Comparison of ENCODE assay signal across 10 cellular contexts in the genomic region with DNA sequence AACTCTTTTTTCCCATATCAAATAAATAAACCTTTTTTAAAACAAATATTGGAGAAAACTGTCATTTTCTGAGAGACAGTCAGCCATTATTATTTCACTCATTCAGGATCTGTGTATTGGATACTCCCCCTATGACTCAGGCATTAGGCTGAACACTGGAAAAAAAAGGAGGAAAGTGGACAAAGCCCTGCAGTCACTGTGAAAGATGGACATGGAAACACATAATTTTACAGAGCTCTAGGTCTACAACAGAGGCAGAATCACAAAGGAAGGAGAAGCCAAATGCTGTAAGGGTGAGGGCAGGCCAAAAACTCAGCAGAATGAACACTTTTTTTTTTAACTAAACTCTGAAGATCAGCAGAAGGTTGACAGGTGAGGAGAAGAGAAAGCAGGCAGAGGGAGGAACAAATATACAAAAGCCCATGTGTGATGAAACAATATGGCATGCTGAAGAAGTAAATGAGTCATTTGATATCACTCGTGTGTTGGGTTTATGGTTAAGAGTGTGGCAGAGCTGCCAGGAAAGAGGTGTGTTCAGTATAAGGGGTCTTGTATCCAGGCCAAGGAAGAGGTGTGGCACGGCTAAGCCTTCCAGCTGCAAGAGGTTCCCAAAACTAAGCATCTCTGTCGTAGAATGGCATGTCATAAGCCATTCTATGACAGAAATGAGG. TPM values are rescaled to one million over a fixed set of nuclear protein-coding genes. Genes with fewer than 3 reads are reported as not detected.
DNase-seq lines count a peak whose midpoint lies in the region; ATAC-seq lines count a peak whose summit lies in the region.
"Had no signal": no experiment of that assay in that cellular context is flagged by ENCODE, and none has a peak within 500 bp of the region (broad histone marks: within the 10 kb centered on the region; RNA-seq: fewer than 3 reads in every experiment).

No MANE protein-coding gene starts in this region.

- DNase-seq in MG63 (peak; percentile 56), dermis blood vessel endothelial cell (peak; percentile 59), renal cortical epithelial cell (ENCODE audit: low read depth) (peak; percentile 86), sciatic nerve (ENCODE audit: low spot score) (no peak)
- DNase-seq: cortex of kidney, NCI-H2227 treated with DMSO at 0.1 percent for 48 hours, T-helper 1 cell had no signal

- no peaks in the 10 kb centered on the region for H3K9me3 ChIP-seq in MG63

- H3K36me3 ChIP-seq in MG63: no peaks in the 10 kb centered on the region

- no peaks in the 10 kb centered on the region for H3K27me3 ChIP-seq in MG63

- H3K4me3 ChIP-seq in MG63: no peak overlapping the region

- ATAC-seq in GM21447 (IDR thresholded peaks at IDR 0.05; ENCODE audit: unreplicated experiment): peak; percentile 13
- no peak for ATAC-seq in sciatic nerve
- ATAC-seq in GM18520 (IDR thresholded peaks at IDR 0.05; ENCODE audit: unreplicated experiment): no peak
- ATAC-seq in HG03520 (IDR thresholded peaks at IDR 0.05; ENCODE audit: unreplicated experiment): no peak

- intact Hi-C loops in sciatic nerve (cut with DNase I): loop anchor here (2.0 kb wide), 1 partner anchor 51 kb away; no protein-coding TSS in a partner anchor

RNA-seq across cellular contexts. Expression of a gene that starts 39.1 kb away (rescaled TPM):
- total RNA-seq in MG63 (2014; rRNA removed; shearing (Covaris generic); ENCODE audit: low replicate concordance): 33.3 and 63.9 TPM in 2 replicates
- total RNA-seq in dermis blood vessel endothelial cell: 94.4 and 200 TPM in 2 replicates
- total RNA-seq in renal cortical epithelial cell: 52.3 and 78.7 TPM in 2 replicates
- total RNA-seq in sciatic nerve: 889 TPM
